1 cellular context compared by ENCODE assay signal in genomic region chr13:46639033-46639981, GRCh38.
TF ChIP-seq lines count a peak whose summit lies in the region.

No MANE protein-coding gene starts in this region.

TF ChIP-seq in GM12878, 131 proteins besides CTCF, POLR2A, EP300 and RAD21 (continued from another document and continues in another):
- TF ChIP-seq ZBTB4 (CRISPR knock-in tag; IDR thresholded peaks at IDR 0.05) = no peak
- TF ChIP-seq RUNX3 (IDR thresholded peaks at IDR 0.05; ENCODE audit: low read length) = peak; percentile 84
- no peak for TF ChIP-seq E2F8 (IDR thresholded peaks at IDR 0.05; ENCODE audit: low read depth, partially characterized antibody)
- no peak for TF ChIP-seq CHD4 (IDR thresholded peaks at IDR 0.05)
- no peak for TF ChIP-seq POLR2AphosphoS2 (IDR thresholded peaks at IDR 0.05; ENCODE audit: low read depth, low read length)
- TF ChIP-seq FOXM1 (IDR thresholded peaks at IDR 0.05; ENCODE audit: low read depth, low read length) = no peak; the same call in 1 of the 2 replicates
- no peak for TF ChIP-seq KLF5 (IDR thresholded peaks at IDR 0.05; ENCODE audit: partially characterized antibody)
- peak; percentile 75 for TF ChIP-seq GATAD2B (conservative IDR thresholded peaks at IDR 0.05; ENCODE audit: low read depth)
- no peak for TF ChIP-seq PML (IDR thresholded peaks at IDR 0.05; ENCODE audit: low read length)
- no peak for TF ChIP-seq E2F4 (IDR thresholded peaks at IDR 0.05; ENCODE audit: low read depth, low read length)
- no peak for TF ChIP-seq MLLT1 (IDR thresholded peaks at IDR 0.05)
- TF ChIP-seq RCOR1 (conservative IDR thresholded peaks at IDR 0.05; ENCODE audit: low read depth, low read length) = no peak
- TF ChIP-seq KAT2A (conservative IDR thresholded peaks at IDR 0.05; ENCODE audit: control insufficient read depth, low read depth, low read length) = no peak
- peak; percentile 47; the same call in 1 of the 2 replicates for TF ChIP-seq CREM (IDR thresholded peaks at IDR 0.05; ENCODE audit: low read depth)
- TF ChIP-seq RB1 (IDR thresholded peaks at IDR 0.05; ENCODE audit: borderline replicate concordance) = no peak
- no peak for TF ChIP-seq ZNF622 (IDR thresholded peaks at IDR 0.05)
- TF ChIP-seq BCLAF1 (IDR thresholded peaks at IDR 0.05) = no peak
- TF ChIP-seq IKZF2 (IDR thresholded peaks at IDR 0.05) = peak; percentile 96 to 97
- no peak for TF ChIP-seq CBFB (IDR thresholded peaks at IDR 0.05; ENCODE audit: low read depth)
- peak; percentile 84; the same call in 1 of the 2 replicates for TF ChIP-seq ZNF592 (IDR thresholded peaks at IDR 0.05)
- TF ChIP-seq ZNF687 (IDR thresholded peaks at IDR 0.05) = peak; percentile 76; the same call in 1 of the 2 replicates
- no peak for TF ChIP-seq POLR2AphosphoS5 (IDR thresholded peaks at IDR 0.05; ENCODE audit: low read length)
- TF ChIP-seq MEF2A (IDR thresholded peaks at IDR 0.05; ENCODE audit: insufficient read depth, low read depth, low read length) = peak; percentile 73; the same call in 1 of the 2 replicates
- TF ChIP-seq CREB1 (IDR thresholded peaks at IDR 0.05; ENCODE audit: low read depth) = no peak
- TF ChIP-seq PRDM15 (CRISPR knock-in tag; IDR thresholded peaks at IDR 0.05) = no peak
- peak; percentile 20; the same call in 1 of the 2 replicates for TF ChIP-seq TBL1XR1 (IDR thresholded peaks at IDR 0.05; ENCODE audit: low read depth, low read length)
- no peak for TF ChIP-seq SP1 (IDR thresholded peaks at IDR 0.05; ENCODE audit: low read depth, low read length)
- TF ChIP-seq MEF2B (IDR thresholded peaks at IDR 0.05; ENCODE audit: partially characterized antibody, poor library complexity, severe bottlenecking) = peak; percentile 83
- TF ChIP-seq ZNF384 (IDR thresholded peaks at IDR 0.05; ENCODE audit: borderline replicate concordance, low read depth, low read length) = no peak
- peak; percentile 50 to 71; a peak in 3 of 4 replicates for TF ChIP-seq BHLHE40 (IDR thresholded peaks at IDR 0.05; ENCODE audit: borderline replicate concordance in 1 of 2, low read depth in 2 of 2, low read length in 1 of 2)
- peak; percentile 83; the same call in 1 of the 2 replicates for TF ChIP-seq ATF7 (IDR thresholded peaks at IDR 0.05; ENCODE audit: low read depth)
